ENCODE assay signal across 27 cellular contexts in the genomic region with DNA sequence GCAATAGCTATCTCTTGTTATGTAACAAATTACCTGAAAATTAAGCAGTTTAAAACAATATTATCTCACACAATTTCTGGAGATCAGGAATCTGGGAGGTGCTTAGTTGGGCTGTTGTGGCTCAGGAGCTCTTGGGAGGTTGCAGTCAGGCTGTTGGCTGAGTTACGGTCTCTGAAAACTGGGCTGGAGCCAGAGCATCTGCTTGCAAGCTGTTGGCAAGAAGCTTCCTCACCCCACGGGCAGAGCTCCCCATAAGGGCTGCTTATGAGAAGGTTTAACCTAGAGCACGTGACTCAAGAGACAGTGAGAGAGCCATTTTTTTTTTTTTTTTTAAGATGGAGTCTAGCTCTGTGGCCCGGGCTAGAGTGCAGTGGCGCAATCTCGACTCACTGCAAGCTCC.
DNase-seq lines count a peak whose midpoint lies in the region; TF ChIP-seq lines count a peak whose summit lies in the region.
"Had no signal": no experiment of that assay in that cellular context is flagged by ENCODE, and none has a peak within 500 bp of the region (broad histone marks: within the 10 kb centered on the region; RNA-seq: fewer than 3 reads in every experiment).

No MANE protein-coding gene starts in this region.

- no peak overlapping the region for H3K56ac ChIP-seq in H9 (ENCODE audit: insufficient read length, low read depth, low read length)

- no CpG with 5 or more reads among the region's 6 CpGs for WGBS in H9 (ENCODE audit: extremely low coverage, insufficient read length, low lambda C conversion rate)

- CTCF ChIA-PET in BJ (lab: Yijun Ruan, JAX), result interaction anchor here (0.6 to 1.7 kb wide), 2 partner anchors 10 to 21 kb away, joined by 4 to 5 read pairs; no protein-coding TSS in a partner anchor

- DNase-seq in BJ (ENCODE audit: low read depth), result peak; percentile 39
- peak; percentile 84 for DNase-seq in HCEC 1CT
- peak; percentile 33 for DNase-seq in amniotic epithelial cell (ENCODE audit: low read depth)
- DNase-seq in iris pigment epithelial cell (ENCODE audit: low read depth), result peak; percentile 88
- DNase-seq in neural progenitor cell (ENCODE audit: low spot score), result no peak
- no peak for DNase-seq in H7
- DNase-seq in H9, result no peak
- DNase-seq: activated CD4-positive, CD25-positive, alpha-beta regulatory T cell; activated CD8-positive, alpha-beta T cell treated with anti-CD3 and anti-CD28 coated beads for 36 hours; activated naive CD4-positive, alpha-beta T cell; activated T-cell treated with anti-CD3 and anti-CD28 coated beads, Interleukin-2, amount 50 U/mL, for 1 hour; foreskin keratinocyte; hippocampal formation; islet precursor cell; mammary epithelial cell; MV-4-11; naive B cell; NCI-H2029 treated with DMSO at 0.1 percent for 48 hours; NCI-H510A treated with DMSO at 0.1 percent for 48 hours; pancreas; SIG-M5; sigmoid colon; stimulated activated naive CD4-positive, alpha-beta T cell; tibial artery had no signal

- H3K27ac ChIP-seq in neural progenitor cell (no peak overlapping the region), H9 (ENCODE audit: insufficient read length, low read depth, low read length) (no peak overlapping the region)
- H3K27ac ChIP-seq: C4-2B, foreskin keratinocyte, pancreas, sigmoid colon, tibial artery had no signal

- H2BK12ac ChIP-seq in H9 (ENCODE audit: insufficient read length, low read depth, low read length), result no peak overlapping the region

- no peak overlapping the region for H2BK20ac ChIP-seq in H9 (ENCODE audit: low read depth, low read length, poor library complexity, severe bottlenecking)

- H3T11ph ChIP-seq in H9 (ENCODE audit: low read length), result no peak overlapping the region

- H3K4me1 Mint-ChIP-seq in neural progenitor cell, result peaks cover 25% of the 10 kb centered on the region
- H3K4me1 Mint-ChIP-seq in H9, result peaks cover 24 to 33% of the 10 kb centered on the region in 2 experiments
- H3K4me1 Mint-ChIP-seq: naive B cell had no signal

- H3K4me3 Mint-ChIP-seq in neural progenitor cell (no peak overlapping the region), H9 (no peak overlapping the region)
- H3K4me3 Mint-ChIP-seq: activated CD8-positive, alpha-beta T cell treated with anti-CD3 and anti-CD28 coated beads for 36 hours; T-helper 2 cell treated with Interferon-gamma antibody and Interleukin-4, amounts not matched to agents 5 μg/mL and 100 μg/mL, for 36 hours had no signal

- no peaks in the 10 kb centered on the region for H3F3A ChIP-seq in neural progenitor cell (ENCODE audit: low read depth)

- H3K36me3 ChIP-seq in BJ (ENCODE audit: control insufficient read depth, insufficient read depth, low read length), result no peaks in the 10 kb centered on the region
- H3K36me3 ChIP-seq in neural progenitor cell, result no peaks in the 10 kb centered on the region
- no peaks in the 10 kb centered on the region for H3K36me3 ChIP-seq in H7 (replicated peaks; ENCODE audit: control insufficient read depth, insufficient read depth, low read length)
- H3K36me3 ChIP-seq: pancreas, sigmoid colon, tibial artery had no signal

- H3K27me3 Mint-ChIP-seq in neural progenitor cell (ENCODE audit: insufficient read depth, low read depth) (no peaks in the 10 kb centered on the region), H9 (ENCODE audit: low read depth) (peaks cover 1% of the 10 kb centered on the region; the same call in 1 of the 2 replicates)

- H2BK5ac ChIP-seq in H9 (ENCODE audit: insufficient read length, low read length), result no peak overlapping the region

- no peaks in the 10 kb centered on the region for H3K27me3 ChIP-seq in BJ (ENCODE audit: control insufficient read depth, insufficient read depth, low read length)
- no peaks in the 10 kb centered on the region for H3K27me3 ChIP-seq in neural progenitor cell
- H3K27me3 ChIP-seq in H7 (ENCODE audit: control insufficient read depth, insufficient read depth, low read length), result no peaks in the 10 kb centered on the region
- H3K27me3 ChIP-seq in H9 (ENCODE audit: insufficient read depth, low read length), result no peaks in the 10 kb centered on the region
- H3K27me3 ChIP-seq: pancreas, sigmoid colon, tibial artery had no signal

- no peak overlapping the region for H2AK5ac ChIP-seq in H9 (ENCODE audit: insufficient read length, low read length)

- no peaks in the 10 kb centered on the region for H4K20me1 ChIP-seq in neural progenitor cell (ENCODE audit: low read depth)
- H4K20me1 ChIP-seq in H9 (ENCODE audit: control insufficient read depth, insufficient read depth, insufficient read length), result no peaks in the 10 kb centered on the region

- no peaks in the 10 kb centered on the region for H3K23me2 ChIP-seq in H9 (ENCODE audit: insufficient read length, low read depth, low read length, poor library complexity, severe bottlenecking)

- no peak overlapping the region for H2BK15ac ChIP-seq in H9 (ENCODE audit: low read depth, low read length)

- H3K79me1 ChIP-seq in H9 (ENCODE audit: insufficient read depth, low read depth, low read length, poor library complexity, severe bottlenecking), result no peaks in the 10 kb centered on the region

- no peak overlapping the region for H3K4ac ChIP-seq in H9 (ENCODE audit: low read depth, low read length)

- no peak overlapping the region for H3K14ac ChIP-seq in H9 (ENCODE audit: insufficient read depth, low read length)

- no peak overlapping the region for H2BK120ac ChIP-seq in H9 (ENCODE audit: low read depth, low read length, poor library complexity, severe bottlenecking)

- H3K36me3 Mint-ChIP-seq in neural progenitor cell (no peaks in the 10 kb centered on the region), H9 (ENCODE audit: insufficient read depth in 1 of 3, low read depth in 3 of 3) (peaks cover 0 to 6% (median 0%) of the 10 kb centered on the region in 3 experiments; a peak in 2 of 7 replicates)

- H3K27ac Mint-ChIP-seq in neural progenitor cell, result no peak overlapping the region
- no peak overlapping the region for H3K27ac Mint-ChIP-seq in H9
- H3K27ac Mint-ChIP-seq: activated CD8-positive, alpha-beta T cell treated with anti-CD3 and anti-CD28 coated beads for 36 hours; T-helper 2 cell treated with Interferon-gamma antibody and Interleukin-4, amounts not matched to agents 5 μg/mL and 100 μg/mL, for 36 hours had no signal

- no peak overlapping the region for H4K5ac ChIP-seq in H9 (ENCODE audit: insufficient read length, low read depth, low read length)

- H3K9me3 Mint-ChIP-seq in neural progenitor cell (peaks cover 8% of the 10 kb centered on the region), H9 (peaks cover under 1 to 2% of the 10 kb centered on the region in 2 experiments; a peak in 2 of 5 replicates)
- H3K9me3 Mint-ChIP-seq: T-helper 2 cell treated with Interferon-gamma antibody and Interleukin-4, amounts not matched to agents 5 μg/mL and 100 μg/mL, for 36 hours had no signal

- H4K91ac ChIP-seq in H9 (ENCODE audit: insufficient read length, low read depth, low read length), result no peak overlapping the region

- no peak for TF ChIP-seq CTCF in BJ (IDR thresholded peaks at IDR 0.05; ENCODE audit: insufficient read depth, low read depth, low read length)
- TF ChIP-seq CTCF in neural progenitor cell (IDR thresholded peaks at IDR 0.05), result no peak
- no peak for TF ChIP-seq CTCF in H9 (conservative IDR thresholded peaks at IDR 0.05)

- H3K4me3 ChIP-seq in BJ (ENCODE audit: low read depth, low read length), result no peak overlapping the region
- no peak overlapping the region for H3K4me3 ChIP-seq in neural progenitor cell
- H3K4me3 ChIP-seq in H7 (ENCODE audit: insufficient read depth, low read depth, low read length), result no peak overlapping the region
- H3K4me3 ChIP-seq: K562, pancreas, sigmoid colon, tibial artery had no signal

- no peak overlapping the region for H4K8ac ChIP-seq in H9 (replicated peaks; ENCODE audit: insufficient read length, low read depth, low read length)

- no peak overlapping the region for H3K4me2 ChIP-seq in neural progenitor cell
- H3K4me2 ChIP-seq in H9 (ENCODE audit: insufficient read depth, insufficient read length, low read length), result no peak overlapping the region

- no peak overlapping the region for H3K9ac ChIP-seq in neural progenitor cell
- H3K9ac ChIP-seq in H9 (ENCODE audit: extremely low read depth, insufficient read length, low read length), result no peak overlapping the region

- POLR2A ChIA-PET in BJ (lab: Charles Lee), result no interaction called here

- no peak overlapping the region for H3K23ac ChIP-seq in H9 (ENCODE audit: insufficient read length, low read depth, low read length)

- H3K18ac ChIP-seq in H9 (ENCODE audit: insufficient read length, low read depth, low read length), result no peak overlapping the region

- H3K9me3 ChIP-seq in neural progenitor cell (ENCODE audit: low read depth) (no peaks in the 10 kb centered on the region), H9 (ENCODE audit: control insufficient read depth, low read depth, low read length) (no peaks in the 10 kb centered on the region)
- H3K9me3 ChIP-seq: pancreas, sigmoid colon, tibial artery had no signal

- H3K4me1 ChIP-seq in neural progenitor cell, result peaks cover 19% of the 10 kb centered on the region
- H3K4me1 ChIP-seq in H9 (ENCODE audit: insufficient read depth, low read length), result no peaks in the 10 kb centered on the region; the same call in 1 of the 2 replicates
- H3K4me1 ChIP-seq: foreskin keratinocyte, pancreas, sigmoid colon had no signal

- no peaks in the 10 kb centered on the region for H3K79me2 ChIP-seq in neural progenitor cell (ENCODE audit: low read depth)
- no peaks in the 10 kb centered on the region for H3K79me2 ChIP-seq in H9 (ENCODE audit: insufficient read depth, low read length)

- no peak overlapping the region for H2AFZ ChIP-seq in neural progenitor cell (replicated peaks)
- no peak overlapping the region for H2AFZ ChIP-seq in H9 (ENCODE audit: low read length)

Comparison
In these comparisons a context has a peak if more than half of its experiments do, and no peak if none do; other contexts are left out.
1. DNase-seq: peak in BJ (single experiment), HCEC 1CT (single experiment), amniotic epithelial cell (single experiment) and iris pigment epithelial cell (single experiment); none in neural progenitor cell (single experiment), H7 (single experiment) and H9 (single experiment).